ENCODE assay signal across 12 cellular contexts in genomic region chr6:106145741-106146227, GRCh38. TPM values are rescaled to one million over a fixed set of nuclear protein-coding genes. Genes with fewer than 3 reads are reported as not detected.
A peak's percentile ranks its signal among the peaks of the same experiment; 100 is the strongest.
DNase-seq lines count a peak whose midpoint lies in the region; ATAC-seq and TF ChIP-seq lines count a peak whose summit lies in the region.
"Had no signal": no experiment of that assay in that cellular context is flagged by ENCODE, and none has a peak within 500 bp of the region (broad histone marks: within the 10 kb centered on the region; RNA-seq: fewer than 3 reads in every experiment).

No MANE protein-coding gene starts in this region.

- no peaks in the 10 kb centered on the region for H3K27me3 ChIP-seq in uterus
- H3K27me3 ChIP-seq: adrenal gland, SJSA1 had no signal

- peaks cover 0 to 1% (median 0%) of the 10 kb centered on the region in 6 donors for H3K9me3 Mint-ChIP-seq in immature natural killer cell
- H3K9me3 Mint-ChIP-seq: IgD-negative memory B cell had no signal

- no peak for TF ChIP-seq CTCF in uterus (IDR thresholded peaks at IDR 0.05)

- TF ChIP-seq POLR2A in uterus (IDR thresholded peaks at IDR 0.05), result no peak

- H3K27ac ChIP-seq in uterus, result no peak overlapping the region
- H3K27ac ChIP-seq: 22Rv1, adrenal gland, SJSA1 had no signal

- intact Hi-C loops in uterus (cut with DNase I; ENCODE audit: low total_unique reads), result no loop called here

- H3K36me3 ChIP-seq in uterus, result no peaks in the 10 kb centered on the region
- H3K36me3 ChIP-seq: adrenal gland, SJSA1 had no signal

- H3K27me3 Mint-ChIP-seq in immature natural killer cell (ENCODE audit: low read depth in 3 of 3), result peaks cover 0 to 4% (median 0%) of the 10 kb centered on the region in 3 donors

- peak overlapping the region in 3 of 5 donors; percentile 7 to 27 (median 24) for H3K4me3 Mint-ChIP-seq in immature natural killer cell

- H3K4me1 ChIP-seq in uterus, result no peaks in the 10 kb centered on the region
- H3K4me1 ChIP-seq: adrenal gland, SJSA1 had no signal

- H3K27ac Mint-ChIP-seq in immature natural killer cell, result peak overlapping the region in 1 of 6 donors; percentile 30

- H3K9me3 ChIP-seq in uterus, result no peaks in the 10 kb centered on the region
- H3K9me3 ChIP-seq: adrenal gland, SJSA1 had no signal

- ATAC-seq in GM21786 (IDR thresholded peaks at IDR 0.05; ENCODE audit: unreplicated experiment), result peak; percentile 30

- no peaks in the 10 kb centered on the region for H3K36me3 Mint-ChIP-seq in immature natural killer cell
- H3K36me3 Mint-ChIP-seq: IgD-negative memory B cell had no signal

- peak; percentile 10 for DNase-seq in NCI-H146 (lab: John Stamatoyannopoulos, UW)
- no peak for DNase-seq in NCI-H146 treated with DMSO at 0.1 percent for 48 hours (lab: John Stamatoyannopoulos, UW; ENCODE audit: unreplicated experiment)
- peak; percentile 26 for DNase-seq in NCI-H226
- DNase-seq in immature natural killer cell, result no peak
- no peak for DNase-seq in anterior cingulate cortex (lab: John Stamatoyannopoulos, UW)
- no peak for DNase-seq in uterus
- no peak for DNase-seq in SKM-1 treated with dmso at 0.1 percent for 144 hours (lab: John Stamatoyannopoulos, UW; ENCODE audit: unreplicated experiment)
- DNase-seq: adrenal gland had no signal

- no peak overlapping the region for H3K4me3 ChIP-seq in uterus
- H3K4me3 ChIP-seq: adrenal gland, SJSA1 had no signal

- H3K4me1 Mint-ChIP-seq in immature natural killer cell, result peaks cover 68 to 84% of the 10 kb centered on the region in 2 donors

RNA-seq across cellular contexts. Expression of gene PRDM1, which starts 59.6 kb away (rescaled TPM):
- 10 to 100 TPM; 25.3 to 77.0 (median 33.0) TPM for polyA plus RNA-seq in immature natural killer cell
- 10 to 100 TPM in 2 of 4 donors, 1 to 10 TPM in 2; 1.0 to 20.7 (median 7.0) TPM for total RNA-seq in uterus

Comparison
In these comparisons a context has a peak if more than half of its experiments do, and no peak if none do; other contexts are left out.
1. DNase-seq: peak in NCI-H146 (single experiment) and NCI-H226 (single experiment); none in NCI-H146 treated with DMSO at 0.1 percent for 48 hours (single experiment), immature natural killer cell (0 of 3), anterior cingulate cortex (0 of 58), uterus (0 of 2) and SKM-1 treated with dmso at 0.1 percent for 144 hours (single experiment).